Comparison of ENCODE assay signal across 16 cellular contexts in genomic region chr22:27195104-27195503, GRCh38.
DNase-seq lines count a peak whose midpoint lies in the region; ATAC-seq and TF ChIP-seq lines count a peak whose summit lies in the region.
"Had no signal": no experiment of that assay in that cellular context is flagged by ENCODE, and none has a peak within 500 bp of the region (broad histone marks: within the 10 kb centered on the region; RNA-seq: fewer than 3 reads in every experiment).

No MANE protein-coding gene starts in this region.

- TF ChIP-seq POLR2A in thyroid gland (IDR thresholded peaks at IDR 0.05), result no peak

- no peak overlapping the region for H4K8ac ChIP-seq in mesenchymal stem cell (ENCODE audit: low read length)

- H3K4me2 ChIP-seq in mesenchymal stem cell (ENCODE audit: low read length, poor library complexity, severe bottlenecking), result no peak overlapping the region

- H3K18ac ChIP-seq in mesenchymal stem cell (ENCODE audit: low read depth in 1 of 2, low read length in 2 of 2), result no peak overlapping the region

- H3K36me3 ChIP-seq in SJCRH30 (no peaks in the 10 kb centered on the region), mesenchymal stem cell (ENCODE audit: control insufficient read depth in 1 of 2, insufficient read depth in 2 of 2, low read depth in 1 of 2, low read length in 2 of 2) (no peaks in the 10 kb centered on the region), thyroid gland (no peaks in the 10 kb centered on the region)
- H3K36me3 ChIP-seq: tibial artery had no signal

- no peak overlapping the region for H3K4ac ChIP-seq in mesenchymal stem cell (ENCODE audit: low read depth in 1 of 2, low read length in 2 of 2)

- WGBS in mesenchymal stem cell, result 93% methylated on average over 20 of the region's 20 CpGs
- 55 to 71% methylated on average over 19 to 20 of the region's 20 CpGs for WGBS in thyroid gland, 2 donors

- no peak overlapping the region for H3K4me3 Mint-ChIP-seq in activated T-helper 1 cell treated with anti-CD3 and anti-CD28 coated beads, Interleukin-12 subunit alpha, Interleukin-12 subunit beta, Interleukin-2, Interleukin-4 antibody, amounts not matched to agents 30 ng/mL and 10 ng/mL and 1 ng/mL, durations not matched to agents 14 hours and 24 hours and 36 hours
- H3K4me3 Mint-ChIP-seq in activated CD4-positive, alpha-beta memory T cell treated with anti-CD3 and anti-CD28 coated beads for 36 hours, result no peak overlapping the region
- H3K4me3 Mint-ChIP-seq: activated B cell treated with CpG ODN at 0.5 μM for 24 hours, T-cell had no signal

- 0 out of 2 replicates have a peak, but pooled peaks cover 10% of the 10 kb centered on the region for H3K9me3 ChIP-seq in SJCRH30 (replicated peaks)
- H3K9me3 ChIP-seq in mesenchymal stem cell (ENCODE audit: control insufficient read depth, low read length), result peaks cover 15% of the 10 kb centered on the region
- H3K9me3 ChIP-seq in thyroid gland, result no peaks in the 10 kb centered on the region
- H3K9me3 ChIP-seq: psoas muscle, tibial artery had no signal

- H3K9ac ChIP-seq in mesenchymal stem cell (ENCODE audit: low read length), result no peak overlapping the region

- no peak overlapping the region for H3K23ac ChIP-seq in mesenchymal stem cell (ENCODE audit: low read length in 2 of 2)

- DNase-seq in NCI-H1092 treated with DMSO at 0.1 percent for 48 hours (lab: John Stamatoyannopoulos, UW), result peak; percentile 88
- peak; percentile 79 for DNase-seq in SJCRH30
- DNase-seq in mesenchymal stem cell, result no peak
- DNase-seq in thyroid gland, result peak; percentile 40 to 68
- no peak for DNase-seq in activated T-helper 1 cell treated with anti-CD3 and anti-CD28 coated beads, Interleukin-12 subunit alpha, Interleukin-12 subunit beta, Interleukin-2, Interleukin-4 antibody, amounts not matched to agents 30 ng/mL and 10 ng/mL and 1 ng/mL, durations not matched to agents 14 hours and 24 hours and 36 hours (ENCODE audit: low spot score)
- no peak for DNase-seq in activated CD4-positive, alpha-beta memory T cell treated with anti-CD3 and anti-CD28 coated beads for 36 hours
- DNase-seq: activated B cell treated with CpG ODN at 0.5 μM for 24 hours; activated naive CD4-positive, alpha-beta T cell treated with Interleukin-2 at 50 U/mL for 16 hours; EL; OCI-M1; T-cell had no signal

- H2BK120ac ChIP-seq in mesenchymal stem cell (ENCODE audit: low read depth, low read length), result no peak overlapping the region

- H4K91ac ChIP-seq in mesenchymal stem cell (ENCODE audit: low read length), result peak overlapping the region; percentile 48

- no peak overlapping the region for H3K14ac ChIP-seq in mesenchymal stem cell (ENCODE audit: low read length in 2 of 2)

- H3K4me3 ChIP-seq in SJCRH30 (no peak overlapping the region), mesenchymal stem cell (ENCODE audit: insufficient read depth in 1 of 2, low read depth in 1 of 2, low read length in 2 of 2) (peak overlapping the region; percentile 27 to 31), thyroid gland (replicated peaks in 1 of 3) (no peak overlapping the region)
- H3K4me3 ChIP-seq: GM12878, psoas muscle, tibial artery had no signal

- H3K4me1 ChIP-seq in SJCRH30 (peaks cover 5% of the 10 kb centered on the region; the same call in 1 of the 2 replicates), mesenchymal stem cell (ENCODE audit: control insufficient read depth, insufficient read depth, low read depth, low read length) (peaks cover 1% of the 10 kb centered on the region), thyroid gland (peaks cover 10 to 15% of the 10 kb centered on the region in 2 donors)
- H3K4me1 ChIP-seq: psoas muscle had no signal

- no peaks in the 10 kb centered on the region for H3K4me1 Mint-ChIP-seq in activated T-helper 1 cell treated with anti-CD3 and anti-CD28 coated beads, Interleukin-12 subunit alpha, Interleukin-12 subunit beta, Interleukin-2, Interleukin-4 antibody, amounts not matched to agents 30 ng/mL and 10 ng/mL and 1 ng/mL, durations not matched to agents 14 hours and 24 hours and 36 hours (ENCODE audit: low read depth)
- no peaks in the 10 kb centered on the region for H3K4me1 Mint-ChIP-seq in activated CD4-positive, alpha-beta memory T cell treated with anti-CD3 and anti-CD28 coated beads for 36 hours (ENCODE audit: low read depth)
- H3K4me1 Mint-ChIP-seq: activated B cell treated with CpG ODN at 0.5 μM for 24 hours, T-cell had no signal

- no peak for ATAC-seq in HG02852 (IDR thresholded peaks at IDR 0.05; ENCODE audit: unreplicated experiment)
- ATAC-seq: GM12878, psoas muscle, T-cell had no signal

- no peak overlapping the region for H3K27ac Mint-ChIP-seq in activated T-helper 1 cell treated with anti-CD3 and anti-CD28 coated beads, Interleukin-12 subunit alpha, Interleukin-12 subunit beta, Interleukin-2, Interleukin-4 antibody, amounts not matched to agents 30 ng/mL and 10 ng/mL and 1 ng/mL, durations not matched to agents 14 hours and 24 hours and 36 hours
- H3K27ac Mint-ChIP-seq in activated CD4-positive, alpha-beta memory T cell treated with anti-CD3 and anti-CD28 coated beads for 36 hours, result no peak overlapping the region
- H3K27ac Mint-ChIP-seq: activated B cell treated with CpG ODN at 0.5 μM for 24 hours, T-cell had no signal

- POLR2A ChIA-PET in activated CD4-positive, alpha-beta memory T cell treated with anti-CD3 and anti-CD28 coated beads for 36 hours (lab: Charles Lee), result no interaction called here

- H3K9me3 Mint-ChIP-seq in activated T-helper 1 cell treated with anti-CD3 and anti-CD28 coated beads, Interleukin-12 subunit alpha, Interleukin-12 subunit beta, Interleukin-2, Interleukin-4 antibody, amounts not matched to agents 30 ng/mL and 10 ng/mL and 1 ng/mL, durations not matched to agents 14 hours and 24 hours and 36 hours, result no peaks in the 10 kb centered on the region
- peaks cover 10% of the 10 kb centered on the region for H3K9me3 Mint-ChIP-seq in activated CD4-positive, alpha-beta memory T cell treated with anti-CD3 and anti-CD28 coated beads for 36 hours

- H2BK5ac ChIP-seq in mesenchymal stem cell (ENCODE audit: low read depth, low read length, poor library complexity, severe bottlenecking), result no peak overlapping the region

- H2BK15ac ChIP-seq in mesenchymal stem cell (ENCODE audit: low read depth, poor library complexity, severe bottlenecking), result peak overlapping the region; percentile 4

- peak overlapping the region; percentile 4 to 59 for H2BK12ac ChIP-seq in mesenchymal stem cell (ENCODE audit: low read length in 2 of 2)

- no peak overlapping the region for H2AFZ ChIP-seq in mesenchymal stem cell (ENCODE audit: low read depth, low read length)

- TF ChIP-seq CTCF in thyroid gland (IDR thresholded peaks at IDR 0.05), result no peak

- peak overlapping the region; percentile 34 for H2AK5ac ChIP-seq in mesenchymal stem cell (ENCODE audit: low read length, severe bottlenecking)

- H3K27me3 Mint-ChIP-seq in activated T-helper 1 cell treated with anti-CD3 and anti-CD28 coated beads, Interleukin-12 subunit alpha, Interleukin-12 subunit beta, Interleukin-2, Interleukin-4 antibody, amounts not matched to agents 30 ng/mL and 10 ng/mL and 1 ng/mL, durations not matched to agents 14 hours and 24 hours and 36 hours (ENCODE audit: insufficient read depth), result no peaks in the 10 kb centered on the region
- peaks cover 5% of the 10 kb centered on the region for H3K27me3 Mint-ChIP-seq in activated CD4-positive, alpha-beta memory T cell treated with anti-CD3 and anti-CD28 coated beads for 36 hours
- H3K27me3 Mint-ChIP-seq: activated B cell treated with CpG ODN at 0.5 μM for 24 hours had no signal

- intact Hi-C loops in thyroid gland (cut with DNase I), result no loop called here
- intact Hi-C loops in activated T-helper 1 cell treated with anti-CD3 and anti-CD28 coated beads, Interleukin-12 subunit alpha, Interleukin-12 subunit beta, Interleukin-2, Interleukin-4 antibody, amounts not matched to agents 30 ng/mL and 10 ng/mL and 1 ng/mL, durations not matched to agents 14 hours and 24 hours and 36 hours (cut with micrococcal nuclease), result no loop called here
- intact Hi-C loops in activated CD4-positive, alpha-beta memory T cell treated with anti-CD3 and anti-CD28 coated beads for 36 hours (cut with micrococcal nuclease), result no loop called here

- H3K79me1 ChIP-seq in mesenchymal stem cell (replicated peaks; ENCODE audit: low read length, poor library complexity, severe bottlenecking), result no peaks in the 10 kb centered on the region

- H3K27me3 ChIP-seq in SJCRH30, result no peaks in the 10 kb centered on the region
- H3K27me3 ChIP-seq in mesenchymal stem cell (ENCODE audit: control insufficient read depth in 1 of 2, insufficient read depth in 1 of 2, low read length in 2 of 2), result peaks cover 0 to 75% of the 10 kb centered on the region in 2 experiments
- H3K27me3 ChIP-seq in thyroid gland, result no peaks in the 10 kb centered on the region
- H3K27me3 ChIP-seq: tibial artery had no signal

- CTCF ChIA-PET in activated CD4-positive, alpha-beta memory T cell treated with anti-CD3 and anti-CD28 coated beads for 36 hours (lab: Charles Lee), result no interaction called here

- H3K27ac ChIP-seq in SJCRH30, result no peak overlapping the region
- H3K27ac ChIP-seq in mesenchymal stem cell (ENCODE audit: low read length, poor library complexity, severe bottlenecking), result no peak overlapping the region
- H3K27ac ChIP-seq in thyroid gland, result peak overlapping the region in 1 of 3 donors; percentile 30
- H3K27ac ChIP-seq: C4-2B, psoas muscle had no signal

- no peaks in the 10 kb centered on the region for H3K36me3 Mint-ChIP-seq in activated T-helper 1 cell treated with anti-CD3 and anti-CD28 coated beads, Interleukin-12 subunit alpha, Interleukin-12 subunit beta, Interleukin-2, Interleukin-4 antibody, amounts not matched to agents 30 ng/mL and 10 ng/mL and 1 ng/mL, durations not matched to agents 14 hours and 24 hours and 36 hours (ENCODE audit: low read depth)
- no peaks in the 10 kb centered on the region for H3K36me3 Mint-ChIP-seq in activated CD4-positive, alpha-beta memory T cell treated with anti-CD3 and anti-CD28 coated beads for 36 hours
- H3K36me3 Mint-ChIP-seq: T-cell had no signal

Comparison
In these comparisons a context has a peak if more than half of its experiments do, and no peak if none do; other contexts are left out.
1. DNase-seq: peak in NCI-H1092 treated with DMSO at 0.1 percent for 48 hours (single experiment), SJCRH30 (2 of 2) and thyroid gland (2 of 2); none in mesenchymal stem cell (single experiment), activated T-helper 1 cell treated with anti-CD3 and anti-CD28 coated beads, Interleukin-12 subunit alpha, Interleukin-12 subunit beta, Interleukin-2, Interleukin-4 antibody, amounts not matched to agents 30 ng/mL and 10 ng/mL and 1 ng/mL, durations not matched to agents 14 hours and 24 hours and 36 hours (single experiment) and activated CD4-positive, alpha-beta memory T cell treated with anti-CD3 and anti-CD28 coated beads for 36 hours (single experiment).
2. H3K4me3 ChIP-seq: peak in mesenchymal stem cell (2 of 2); none in SJCRH30 (single experiment) and thyroid gland (0 of 3).